In genomic region chr7:2757904-2758672, GRCh38 we compare ENCODE assay signal across 1 cellular context.
A peak's percentile ranks its signal among the peaks of the same experiment; 100 is the strongest.
TF ChIP-seq lines count a peak whose summit lies in the region.

No MANE protein-coding gene starts in this region.

TF ChIP-seq in K562, 482 proteins besides CTCF, POLR2A, EP300 and RAD21 (continued from another document and continues in another):
- TF ChIP-seq ZNF699 (CRISPR knock-in tag; IDR thresholded peaks at IDR 0.05; ENCODE audit: insufficient replicate concordance) (no peak), GTF2A2 (tag; IDR thresholded peaks at IDR 0.05) (no peak), JUND (IDR thresholded peaks at IDR 0.05; ENCODE audit: borderline replicate concordance, low read depth, low read length) (peak; percentile 98), JUND (tag; IDR thresholded peaks at IDR 0.05; ENCODE audit: borderline replicate concordance, low read depth, low read length) (peak; percentile 99), ZNF639 (CRISPR knock-in tag; conservative IDR thresholded peaks at IDR 0.05 in 1 of 2, IDR thresholded peaks at IDR 0.05 in 1 of 2) (peak in 1 of 2 experiments; percentile 67; a peak in 1 of 4 replicates), MBD2 (IDR thresholded peaks at IDR 0.05; ENCODE audit: borderline replicate concordance, low read depth) (peak; percentile 4; the same call in 1 of the 2 replicates), RBFOX2 (IDR thresholded peaks at IDR 0.05; ENCODE audit: low read depth, low read length) (no peak; the same call in 1 of the 2 replicates), ZFP1 (CRISPR knock-in tag; IDR thresholded peaks at IDR 0.05) (no peak), ZNF232 (CRISPR knock-in tag; IDR thresholded peaks at IDR 0.05) (no peak), CREB3L1 (IDR thresholded peaks at IDR 0.05; ENCODE audit: borderline replicate concordance, low read depth) (peak; percentile 90; the same call in 1 of the 2 replicates), ZBTB9 (CRISPR knock-in tag; IDR thresholded peaks at IDR 0.05) (0 out of 2 replicates have a peak, but pooled peaks have one; percentile 7), ZFP91 (CRISPR knock-in tag; IDR thresholded peaks at IDR 0.05) (peak; percentile 93), ZNF280A (IDR thresholded peaks at IDR 0.05; ENCODE audit: low read depth, partially characterized antibody) (no peak), TRIM28 (IDR thresholded peaks at IDR 0.05) (no peak; the same call in 1 of the 2 replicates), EHMT2 (IDR thresholded peaks at IDR 0.05) (peak; percentile 40; the same call in 1 of the 2 replicates), POLR2AphosphoS2 (IDR thresholded peaks at IDR 0.05; ENCODE audit: low read length) (no peak), FOS (IDR thresholded peaks at IDR 0.05; ENCODE audit: extremely low read depth, insufficient read length) (peak; percentile 76), ZNF740 (CRISPR knock-in tag; IDR thresholded peaks at IDR 0.05) (no peak), ZNF740 (tag; IDR thresholded peaks at IDR 0.05) (no peak), EP400 (IDR thresholded peaks at IDR 0.05) (peak; percentile 84), ARNT (IDR thresholded peaks at IDR 0.05) (peak in 1 of 2 experiments; percentile 71; a peak in 1 of 4 replicates), NBN (IDR thresholded peaks at IDR 0.05; ENCODE audit: low read depth) (peak; percentile 94), BDP1 (IDR thresholded peaks at IDR 0.05; ENCODE audit: insufficient read depth, insufficient read length) (no peak), NR3C1 (CRISPR knock-in tag; IDR thresholded peaks at IDR 0.05) (no peak), UBTF (IDR thresholded peaks at IDR 0.05; ENCODE audit: borderline replicate concordance in 1 of 2, low read depth in 2 of 2, low read length in 2 of 2) (no peak), FOXM1 (IDR thresholded peaks at IDR 0.05; ENCODE audit: low read depth) (peak; percentile 63; the same call in 1 of the 2 replicates), FOXM1 (CRISPR knock-in tag; IDR thresholded peaks at IDR 0.05; ENCODE audit: low read depth) (no peak), PHF20 (IDR thresholded peaks at IDR 0.05; ENCODE audit: partially characterized antibody) (no peak), KDM4B (IDR thresholded peaks at IDR 0.05; ENCODE audit: borderline replicate concordance in 2 of 2, low read depth in 1 of 2) (no peak), L3MBTL2 (IDR thresholded peaks at IDR 0.05) (peak; percentile 93), ZNF175 (CRISPR knock-in tag; IDR thresholded peaks at IDR 0.05; ENCODE audit: low read depth) (0 out of 2 replicates have a peak, but pooled peaks have one; percentile 17), FIP1L1 (IDR thresholded peaks at IDR 0.05; ENCODE audit: low read depth, low read length, poor library complexity, severe bottlenecking) (no peak), KDM2B (CRISPR knock-in tag; IDR thresholded peaks at IDR 0.05) (no peak), HDAC1 (IDR thresholded peaks at IDR 0.05) (peak in 1 of 2 experiments; percentile 81; a peak in 3 of 4 replicates), NFATC3 (IDR thresholded peaks at IDR 0.05) (no peak), ASH1L (IDR thresholded peaks at IDR 0.05; ENCODE audit: borderline replicate concordance, low read depth, partially characterized antibody) (peak; percentile 11), CUX1 (CRISPR knock-in tag; IDR thresholded peaks at IDR 0.05) (peak; percentile 77), HSF4 (CRISPR knock-in tag; IDR thresholded peaks at IDR 0.05; ENCODE audit: borderline replicate concordance) (no peak), POLR2AphosphoS5 (IDR thresholded peaks at IDR 0.05; ENCODE audit: control insufficient read depth, insufficient read depth, low read depth, low read length) (peak; percentile 45; the same call in 1 of the 2 replicates), RBM22 (IDR thresholded peaks at IDR 0.05; ENCODE audit: low read depth, low read length, poor library complexity, severe bottlenecking) (no peak), ZNF121 (CRISPR knock-in tag; conservative IDR thresholded peaks at IDR 0.05) (no peak), E2F3 (CRISPR knock-in tag; IDR thresholded peaks at IDR 0.05) (no peak), ZNF165 (CRISPR knock-in tag; IDR thresholded peaks at IDR 0.05; ENCODE audit: borderline replicate concordance) (no peak), IFI16 (CRISPR knock-in tag; IDR thresholded peaks at IDR 0.05) (no peak), NFRKB (IDR thresholded peaks at IDR 0.05; ENCODE audit: low read depth) (no peak; the same call in 1 of the 2 replicates), ZNF583 (CRISPR knock-in tag; IDR thresholded peaks at IDR 0.05) (no peak), CAMTA2 (CRISPR knock-in tag; conservative IDR thresholded peaks at IDR 0.05) (no peak), FOXA3 (CRISPR knock-in tag; conservative IDR thresholded peaks at IDR 0.05 in 1 of 2, IDR thresholded peaks at IDR 0.05 in 1 of 2) (peak; percentile 36 to 51; a peak in 3 of 4 replicates), USF1 (CRISPR knock-in tag; IDR thresholded peaks at IDR 0.05) (peak; percentile 43; the same call in 1 of the 2 replicates), ZNF311 (CRISPR knock-in tag; IDR thresholded peaks at IDR 0.05) (no peak), ZNF79 (CRISPR knock-in tag; IDR thresholded peaks at IDR 0.05; ENCODE audit: low read depth) (no peak)
